17 cellular contexts compared by ENCODE assay signal in genomic region chr4:155307731-155308277, GRCh38.
"Had no signal": no experiment of that assay in that cellular context is flagged by ENCODE, and none has a peak within 500 bp of the region (broad histone marks: within the 10 kb centered on the region; RNA-seq: fewer than 3 reads in every experiment).

No MANE protein-coding gene starts in this region.

- H3K27me3 ChIP-seq: MG63 had no signal

- H3K27ac ChIP-seq: RWPE1 had no signal

- H3K9ac ChIP-seq: SK-N-SH had no signal

- H3K9me3 ChIP-seq: MG63, SK-N-SH had no signal

- H3K4me3 ChIP-seq: MG63 had no signal

- H3K36me3 ChIP-seq: MG63 had no signal

- DNase-seq: KBM-7, MG63, NCI-H1092 treated with DMSO at 0.1 percent for 48 hours, NCI-H1436, NCI-H187, NCI-H2029, NCI-H2081 treated with DMSO at 0.1 percent for 48 hours, NCI-H2171, NCI-H226, NCI-H446, NCI-H510A, NCI-H524 treated with DMSO at 0.1 percent for 48 hours, NCI-H774, SHP77, SK-N-SH, SW 1271 had no signal
